8 cellular contexts compared by ENCODE assay signal in the genomic region with DNA sequence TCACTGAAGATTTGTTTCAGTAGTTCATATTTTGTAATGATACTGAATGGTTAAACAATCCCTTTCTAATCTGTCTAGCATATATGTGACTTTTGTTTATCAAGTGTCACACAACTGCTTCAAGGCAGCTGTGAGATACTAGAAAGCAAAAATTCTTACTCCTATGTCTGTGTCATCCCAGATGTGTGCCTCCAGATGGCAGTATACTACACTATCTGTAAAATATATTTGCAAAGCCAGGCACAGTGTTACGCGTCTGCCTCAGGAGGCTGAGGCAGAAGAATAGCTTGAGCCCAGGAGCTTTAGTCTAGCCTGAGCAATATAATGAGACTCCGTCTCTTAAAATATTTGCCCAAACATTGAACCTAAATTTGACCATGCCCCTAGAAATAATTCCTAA. TPM values are rescaled to one million over a fixed set of nuclear protein-coding genes. Genes with fewer than 3 reads are reported as not detected.
DNase-seq lines count a peak whose midpoint lies in the region; ATAC-seq and TF ChIP-seq lines count a peak whose summit lies in the region.

No MANE protein-coding gene starts in this region.

- no peaks in the 10 kb centered on the region for H3K27me3 Mint-ChIP-seq in stimulated activated memory B cell treated with anti-CD40 and anti-IgM and Interleukin-4, amounts not matched to agents 10 μg/mL and 1 μg/mL and 100 μg/mL, for 72 hours

- ATAC-seq in GM19395 (IDR thresholded peaks at IDR 0.05; ENCODE audit: unreplicated experiment), result peak; percentile 87
- ATAC-seq in stimulated activated memory B cell treated with anti-CD40 and anti-IgM and Interleukin-4, amounts not matched to agents 10 μg/mL and 1 μg/mL and 100 μg/mL, for 72 hours, result peak; percentile 64
- ATAC-seq in HG02678 (IDR thresholded peaks at IDR 0.05; ENCODE audit: unreplicated experiment), result no peak
- no peak for ATAC-seq in HG02970 (IDR thresholded peaks at IDR 0.05; ENCODE audit: low FRiP score, unreplicated experiment)

- H3K4me3 ChIP-seq in right atrium auricular region, result no peak overlapping the region

- no peaks in the 10 kb centered on the region for H3K4me1 ChIP-seq in right atrium auricular region

- DNase-seq in DMS53 (lab: John Stamatoyannopoulos, UW), result peak; percentile 77
- peak; percentile 68 for DNase-seq in NCI-H2227 (lab: John Stamatoyannopoulos, UW; ENCODE audit: unreplicated experiment)
- peak; percentile 17 for DNase-seq in activated naive CD4-positive, alpha-beta T cell treated with anti-CD3 and anti-CD28 coated beads, Interleukin-2, amount 50 U/mL, for 16 hours
- DNase-seq in right atrium auricular region (ENCODE audit: low spot score), result no peak

- H3K9me3 ChIP-seq in right atrium auricular region, result no peaks in the 10 kb centered on the region

- peak; percentile 26 to 69 for TF ChIP-seq CTCF in right atrium auricular region (IDR thresholded peaks at IDR 0.05)

- H3K27ac Mint-ChIP-seq in stimulated activated memory B cell treated with anti-CD40 and anti-IgM and Interleukin-4, amounts not matched to agents 10 μg/mL and 1 μg/mL and 100 μg/mL, for 72 hours, result no peak overlapping the region

- H3K4me1 Mint-ChIP-seq in stimulated activated memory B cell treated with anti-CD40 and anti-IgM and Interleukin-4, amounts not matched to agents 10 μg/mL and 1 μg/mL and 100 μg/mL, for 72 hours, result no peaks in the 10 kb centered on the region

- no peak overlapping the region for H3K4me3 Mint-ChIP-seq in stimulated activated memory B cell treated with anti-CD40 and anti-IgM and Interleukin-4, amounts not matched to agents 10 μg/mL and 1 μg/mL and 100 μg/mL, for 72 hours

- no peaks in the 10 kb centered on the region for H3K36me3 ChIP-seq in right atrium auricular region

- no peak overlapping the region for H3K27ac ChIP-seq in right atrium auricular region

- H3K36me3 Mint-ChIP-seq in stimulated activated memory B cell treated with anti-CD40 and anti-IgM and Interleukin-4, amounts not matched to agents 10 μg/mL and 1 μg/mL and 100 μg/mL, for 72 hours, result no peaks in the 10 kb centered on the region

- no peaks in the 10 kb centered on the region for H3K27me3 ChIP-seq in right atrium auricular region

- no peaks in the 10 kb centered on the region for H3K9me3 Mint-ChIP-seq in stimulated activated memory B cell treated with anti-CD40 and anti-IgM and Interleukin-4, amounts not matched to agents 10 μg/mL and 1 μg/mL and 100 μg/mL, for 72 hours

RNA-seq across cellular contexts. Expression of a gene that starts 4.0 kb away (rescaled TPM):
- total RNA-seq in right atrium auricular region, result under 1 TPM; 0.41 to 0.79 TPM

Comparison
In these comparisons a context has a peak if more than half of its experiments do, and no peak if none do; other contexts are left out.
1. ATAC-seq: peak in GM19395 (single experiment) and stimulated activated memory B cell treated with anti-CD40 and anti-IgM and Interleukin-4, amounts not matched to agents 10 μg/mL and 1 μg/mL and 100 μg/mL, for 72 hours (single experiment); none in HG02678 (single experiment) and HG02970 (single experiment).